Comparison of ENCODE assay signal across 12 cellular contexts in the genomic region with DNA sequence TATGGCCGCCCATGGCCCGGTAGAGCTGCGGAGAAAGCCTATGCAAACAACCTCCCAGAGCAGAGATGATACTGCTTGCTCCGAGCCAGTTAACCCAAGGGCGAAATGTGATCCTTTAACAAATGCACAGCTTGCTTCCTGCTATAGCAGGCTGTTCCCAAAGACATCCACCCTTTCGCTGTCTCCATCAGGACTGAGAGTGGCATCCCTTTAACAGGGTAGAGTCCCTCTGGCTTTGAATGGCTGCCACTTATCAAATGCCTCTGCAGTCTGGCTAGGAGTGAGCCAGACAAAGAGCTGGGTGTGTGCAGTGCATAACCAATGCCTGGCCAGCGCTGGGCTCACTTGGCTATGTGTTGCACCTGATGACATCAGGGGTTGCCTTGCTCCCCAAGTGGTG.
A peak's percentile ranks its signal among the peaks of the same experiment; 100 is the strongest.
DNase-seq lines count a peak whose midpoint lies in the region; ATAC-seq and TF ChIP-seq lines count a peak whose summit lies in the region.
"Had no signal": no experiment of that assay in that cellular context is flagged by ENCODE, and none has a peak within 500 bp of the region (broad histone marks: within the 10 kb centered on the region; RNA-seq: fewer than 3 reads in every experiment).

No MANE protein-coding gene starts in this region.

- DNase-seq in NCI-H1092 (lab: John Stamatoyannopoulos, UW) (peak; percentile 16), NCI-H2196 treated with DMSO at 0.1 percent for 48 hours (lab: John Stamatoyannopoulos, UW; ENCODE audit: unreplicated experiment) (peak; percentile 82), epithelial cell of esophagus (ENCODE audit: low read depth) (peak; percentile 40)
- DNase-seq in activated CD4-positive, alpha-beta T cell treated with anti-CD3 and anti-CD28 coated beads, Interleukin-2, amount 50 U/mL, for 48 hours = no peak
- no peak for DNase-seq in stimulated activated naive CD4-positive, alpha-beta T cell treated with Interleukin-2 at 50 U/mL for 16 hours (lab: John Stamatoyannopoulos, UW)
- DNase-seq: cerebellar nuclear complex; GOT3; naive thymus-derived CD4-positive, alpha-beta T cell; testis had no signal

- ATAC-seq in HG02870 (IDR thresholded peaks at IDR 0.05; ENCODE audit: unreplicated experiment) = no peak
- ATAC-seq: GM12878; naive thymus-derived CD4-positive, alpha-beta T cell had no signal

- TF ChIP-seq CTCF in epithelial cell of esophagus (IDR thresholded peaks at IDR 0.05; ENCODE audit: insufficient read depth, low read depth, low read length, missing control alignments) = no peak

- H3K4me3 ChIP-seq in epithelial cell of esophagus (ENCODE audit: low read length) (no peak overlapping the region), skin epidermis (no peak overlapping the region)
- H3K4me3 ChIP-seq: GM12878, testis had no signal

- peak overlapping the region in 11 of 21 experiments; percentile 0 to 80 (median 43) for H3K27ac ChIP-seq in skin epidermis
- H3K27ac ChIP-seq: testis had no signal

Comparison
In these comparisons a context has a peak if more than half of its experiments do, and no peak if none do; other contexts are left out.
1. DNase-seq: peak in NCI-H1092 (single experiment), NCI-H2196 treated with DMSO at 0.1 percent for 48 hours (single experiment) and epithelial cell of esophagus (single experiment); none in activated CD4-positive, alpha-beta T cell treated with anti-CD3 and anti-CD28 coated beads, Interleukin-2, amount 50 U/mL, for 48 hours (0 of 2) and stimulated activated naive CD4-positive, alpha-beta T cell treated with Interleukin-2 at 50 U/mL for 16 hours (single experiment).